In genomic region chr6:131262060-131262459, GRCh38 we compare ENCODE assay signal across 23 cellular contexts.
DNase-seq lines count a peak whose midpoint lies in the region; ATAC-seq and TF ChIP-seq lines count a peak whose summit lies in the region.
"Had no signal": no experiment of that assay in that cellular context is flagged by ENCODE, and none has a peak within 500 bp of the region (broad histone marks: within the 10 kb centered on the region; RNA-seq: fewer than 3 reads in every experiment).

No MANE protein-coding gene starts in this region.

- H3K9me3 ChIP-seq in right cardiac atrium (ENCODE audit: control insufficient read depth, low read length): no peaks in the 10 kb centered on the region
- H3K9me3 ChIP-seq: left lung had no signal

- peak; percentile 8 for DNase-seq in DMS53 (lab: John Stamatoyannopoulos, UW)
- no peak for DNase-seq in DMS53 treated with DMSO at 0.1 percent for 48 hours (lab: John Stamatoyannopoulos, UW; ENCODE audit: unreplicated experiment)
- peak; percentile 15 for DNase-seq in NAMALWA (ENCODE audit: low spot score)
- DNase-seq in brain microvascular endothelial cell: no peak
- peak; percentile 14 for DNase-seq in myocyte (ENCODE audit: low read depth)
- no peak for DNase-seq in GM20000 (ENCODE audit: low spot score)
- DNase-seq in right cardiac atrium: no peak
- DNase-seq: activated CD4-positive, alpha-beta T cell treated with anti-CD3 and anti-CD28 coated beads for 1 hour; activated CD8-positive, alpha-beta T cell treated with anti-CD3 and anti-CD28 coated beads for 36 hours; activated effector memory CD4-positive, alpha-beta T cell treated with Interleukin-2 at 50 U/mL for 16 hours; activated naive CD8-positive, alpha-beta T cell treated with anti-CD3 and anti-CD28 coated beads, Interleukin-2, amount 10 ng/mL, durations not matched to agents 7 days and 5 days; left lung; mesendoderm; MV-4-11; naive B cell; NCI-H1930; NCI-H526 treated with DMSO at 0.1 percent for 48 hours; SIG-M5; SW 1271 had no signal

- H3K27ac ChIP-seq in brain microvascular endothelial cell: no peak overlapping the region
- H3K27ac ChIP-seq in right cardiac atrium (ENCODE audit: low read length): no peak overlapping the region
- H3K27ac ChIP-seq: epithelial cell of prostate, hepatocyte, left lung, skin epidermis had no signal

- ATAC-seq in right cardiac atrium: no peak
- no peak for ATAC-seq in GM21390 (IDR thresholded peaks at IDR 0.05; ENCODE audit: unreplicated experiment)
- ATAC-seq: activated CD8-positive, alpha-beta T cell treated with anti-CD3 and anti-CD28 coated beads for 36 hours; left lung had no signal

- intact Hi-C loops in right cardiac atrium (cut with DNase I): no loop called here

- TF ChIP-seq CTCF in brain microvascular endothelial cell (IDR thresholded peaks at IDR 0.05; ENCODE audit: low read depth, low read length, missing control alignments) (peak; percentile 34), GM20000 (IDR thresholded peaks at IDR 0.05; ENCODE audit: extremely low read depth, missing control alignments) (no peak)

- H3K4me3 ChIP-seq in brain microvascular endothelial cell (ENCODE audit: low read depth, low read length) (no peak overlapping the region), right cardiac atrium (ENCODE audit: low read length) (no peak overlapping the region)
- H3K4me3 ChIP-seq: hepatocyte, left lung, skin epidermis had no signal

- in situ Hi-C loops in brain microvascular endothelial cell (cut with HindIII; ENCODE audit: low pct_ligation_motif_present, low sequenced_read_pairs): no loop called here

- WGBS in right cardiac atrium: 95% methylated on average over 3 of the region's 3 CpGs

- H3K27me3 ChIP-seq in brain microvascular endothelial cell (replicated peaks) (no peaks in the 10 kb centered on the region), right cardiac atrium (ENCODE audit: control insufficient read depth, insufficient read depth) (no peaks in the 10 kb centered on the region)
- H3K27me3 ChIP-seq: hepatocyte, left lung had no signal

- H3K4me1 ChIP-seq in right cardiac atrium (ENCODE audit: control insufficient read depth, insufficient read depth, low read length): no peaks in the 10 kb centered on the region
- H3K4me1 ChIP-seq: left lung had no signal

- no peaks in the 10 kb centered on the region for H3K36me3 ChIP-seq in brain microvascular endothelial cell (replicated peaks)
- H3K36me3 ChIP-seq: left lung had no signal

Comparison
In these comparisons a context has a peak if more than half of its experiments do, and no peak if none do; other contexts are left out.
1. DNase-seq: peak in DMS53 (single experiment), NAMALWA (single experiment) and myocyte (single experiment); none in DMS53 treated with DMSO at 0.1 percent for 48 hours (single experiment), brain microvascular endothelial cell (single experiment), GM20000 (single experiment) and right cardiac atrium (0 of 3).